Comparison of ENCODE assay signal across 8 cellular contexts in genomic region chr22:30266445-30267381, GRCh38. TPM values are rescaled to one million over a fixed set of nuclear protein-coding genes. Genes with fewer than 3 reads are reported as not detected.
DNase-seq lines count a peak whose midpoint lies in the region; ATAC-seq and TF ChIP-seq lines count a peak whose summit lies in the region.

TSS of gene OSM (minus strand) at chr22:30266851. CDS start at chr22:30266799, 52 bp downstream.

- peak; percentile 68 for DNase-seq in GM13976 (ENCODE audit: low spot score)
- peak; percentile 92 for DNase-seq in RPMI8226
- peak; percentile 74 for DNase-seq in transverse colon
- no peak for DNase-seq in GM20000 (ENCODE audit: low spot score)
- no peak for DNase-seq in NCI-H128 (lab: John Stamatoyannopoulos, UW; ENCODE audit: unreplicated experiment)

- no peak for TF ChIP-seq CTCF in GM13976 (IDR thresholded peaks at IDR 0.05; ENCODE audit: borderline replicate concordance, control extremely low read depth, extremely low read depth, insufficient read depth, missing control alignments)
- TF ChIP-seq CTCF in transverse colon (IDR thresholded peaks at IDR 0.05) = no peak
- TF ChIP-seq CTCF in GM20000 (IDR thresholded peaks at IDR 0.05; ENCODE audit: extremely low read depth, missing control alignments) = no peak

- H3K27me3 ChIP-seq in muscle layer of duodenum (ENCODE audit: low read depth, low read length) = no peaks in the 10 kb centered on the region
- no peaks in the 10 kb centered on the region for H3K27me3 ChIP-seq in transverse colon

- H3K9me3 ChIP-seq in muscle layer of duodenum (ENCODE audit: control insufficient read depth in 1 of 2, low read length in 2 of 2) (no peaks in the 10 kb centered on the region), transverse colon (no peaks in the 10 kb centered on the region)

- 79% methylated on average over 32 of the region's 35 CpGs; no CpG with 5 or more reads in 1 of the 2 donors for WGBS in transverse colon (ENCODE audit: low coverage in 1 of 2), 2 donors

- intact Hi-C loops in transverse colon (cut with DNase I; ENCODE audit: low total_unique reads) = loop anchor here (10.0 kb wide), 1 partner anchor 88 kb away; the partner anchor contains the start of genes CCDC157 and SF3A1

- no peaks in the 10 kb centered on the region for H3K9me3 Mint-ChIP-seq in activated naive CD4-positive, alpha-beta T cell treated with anti-CD3 and anti-CD28 coated beads, Interleukin-2, amount 50 U/mL, for 24 hours

- no peak for ATAC-seq in GM21381 (IDR thresholded peaks at IDR 0.05; ENCODE audit: unreplicated experiment)

- no peaks in the 10 kb centered on the region for H3K27me3 Mint-ChIP-seq in activated naive CD4-positive, alpha-beta T cell treated with anti-CD3 and anti-CD28 coated beads, Interleukin-2, amount 50 U/mL, for 24 hours

- TF ChIP-seq EP300 in transverse colon (IDR thresholded peaks at IDR 0.05; ENCODE audit: low read depth) = no peak

- H3K36me3 Mint-ChIP-seq in activated naive CD4-positive, alpha-beta T cell treated with anti-CD3 and anti-CD28 coated beads, Interleukin-2, amount 50 U/mL, for 24 hours = peaks cover 7% of the 10 kb centered on the region

- in situ Hi-C loops in GM13976 (cut with MboI; ENCODE audit: low sequenced_read_pairs, unreplicated experiment) (loop anchor here (10.0 kb wide), 1 partner anchor 162 kb away; no protein-coding TSS in a partner anchor), transverse colon (cut with MboI; ENCODE audit: low pct_ligation_motif_present in 1 of 4, low pct_unique_long_range_greater_than_20kb in 1 of 4, low sequenced_read_pairs in 3 of 4) (loop anchor here in 3 of 4 donors (10.0 kb wide), 3 partner anchors 118 to 162 kb away; partner anchors contain the start of genes RNF215 (in 1 of the 3) and SEC14L2 (in 1 of the 3))

- peaks cover 0 to 4% of the 10 kb centered on the region in 2 donors for H3K4me1 ChIP-seq in muscle layer of duodenum (ENCODE audit: control insufficient read depth in 1 of 2, insufficient read depth in 2 of 2, low read length in 2 of 2)
- peaks cover 0 to 13% (median 0%) of the 10 kb centered on the region in 4 donors for H3K4me1 ChIP-seq in transverse colon

- peaks cover 39% of the 10 kb centered on the region for H3K4me1 Mint-ChIP-seq in activated naive CD4-positive, alpha-beta T cell treated with anti-CD3 and anti-CD28 coated beads, Interleukin-2, amount 50 U/mL, for 24 hours

- H3K36me3 ChIP-seq in muscle layer of duodenum (ENCODE audit: control insufficient read depth in 1 of 2, insufficient read depth in 2 of 2, low read length in 2 of 2) (no peaks in the 10 kb centered on the region), transverse colon (no peaks in the 10 kb centered on the region)

- H3K27ac ChIP-seq in muscle layer of duodenum (ENCODE audit: low read length) (peak within 1 kb of the TSS; percentile 56), transverse colon (peak within 1 kb of the TSS; percentile 61 to 68 (median 66))

- H3K4me3 Mint-ChIP-seq in activated naive CD4-positive, alpha-beta T cell treated with anti-CD3 and anti-CD28 coated beads, Interleukin-2, amount 50 U/mL, for 24 hours = peak within 1 kb of the TSS; percentile 92

- TF ChIP-seq POLR2A in transverse colon (IDR thresholded peaks at IDR 0.05) = no peak

- peak within 1 kb of the TSS; percentile 50 to 53 for H3K4me3 ChIP-seq in muscle layer of duodenum (ENCODE audit: low read depth in 1 of 2, low read length in 2 of 2)
- peak within 1 kb of the TSS in 3 of 4 donors; percentile 11 to 38 (median 22) for H3K4me3 ChIP-seq in transverse colon

- H3K27ac Mint-ChIP-seq in activated naive CD4-positive, alpha-beta T cell treated with anti-CD3 and anti-CD28 coated beads, Interleukin-2, amount 50 U/mL, for 24 hours = peak within 1 kb of the TSS; percentile 100

RNA-seq across cellular contexts. Expression of gene OSM, which starts in this region (rescaled TPM):
- not detected for total RNA-seq in transverse colon

Comparison
In these comparisons a context has a peak if more than half of its experiments do, and no peak if none do; other contexts are left out.
1. Peak in DNase-seq, H3K4me3 ChIP-seq and H3K27ac ChIP-seq in transverse colon; RNA of the gene not detected or under 1 TPM.
2. DNase-seq: peak in GM13976 (single experiment) and RPMI8226 (single experiment); none in GM20000 (single experiment) and NCI-H128 (single experiment).